ENCODE assay signal across 1 cellular context in genomic region chr11:120940297-120940847, GRCh38.
TF ChIP-seq lines count a peak whose summit lies in the region.

No MANE protein-coding gene starts in this region.

TF ChIP-seq in HepG2, 621 proteins besides CTCF, POLR2A, EP300 and RAD21 (continued from another document):
- TF ChIP-seq ZBTB46 (CRISPR knock-in tag; IDR thresholded peaks at IDR 0.05; ENCODE audit: borderline replicate concordance) (no peak), PTBP1 (IDR thresholded peaks at IDR 0.05; ENCODE audit: low read depth, low read length, poor library complexity, severe bottlenecking) (no peak), ZNF781 (CRISPR knock-in tag; IDR thresholded peaks at IDR 0.05; ENCODE audit: borderline replicate concordance, not compliant biosample characterization) (no peak), CEBPG (CRISPR knock-in tag; IDR thresholded peaks at IDR 0.05) (no peak), FOXA1 (IDR thresholded peaks at IDR 0.05) (no peak), FOXA1 (CRISPR knock-in tag; IDR thresholded peaks at IDR 0.05) (no peak), CCAR2 (optimal IDR thresholded peaks at IDR 0.05; ENCODE audit: low read depth, low read length) (no peak), PHF8 (CRISPR knock-in tag; IDR thresholded peaks at IDR 0.05) (no peak), BRD4 (CRISPR knock-in tag; IDR thresholded peaks at IDR 0.05) (no peak), ZNF678 (CRISPR knock-in tag; IDR thresholded peaks at IDR 0.05) (no peak)
